In the genomic region with DNA sequence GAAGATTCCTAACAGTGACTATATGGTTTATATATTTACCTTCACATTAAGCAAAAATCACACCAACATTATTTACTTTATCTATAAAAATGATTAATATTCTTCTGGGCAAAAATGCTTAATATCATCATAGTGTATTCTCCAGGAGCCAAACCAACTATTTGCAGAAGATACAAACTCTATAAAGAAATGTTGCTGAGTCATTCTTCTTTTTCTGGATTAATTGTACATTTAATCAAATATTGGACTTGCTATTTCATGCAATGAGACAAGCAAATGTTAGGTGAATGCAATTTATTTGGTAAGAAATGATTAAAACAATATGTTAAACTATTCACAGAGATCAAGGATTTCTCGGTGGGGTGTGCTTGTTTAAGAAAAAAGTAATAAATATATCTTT, we compare ENCODE assay signal across 17 cellular contexts.
A peak's percentile ranks its signal among the peaks of the same experiment; 100 is the strongest.
DNase-seq lines count a peak whose midpoint lies in the region; ATAC-seq, FAIRE-seq and TF ChIP-seq lines count a peak whose summit lies in the region.
"Had no signal": no experiment of that assay in that cellular context is flagged by ENCODE, and none has a peak within 500 bp of the region (broad histone marks: within the 10 kb centered on the region; RNA-seq: fewer than 3 reads in every experiment).

No MANE protein-coding gene starts in this region.

- no peaks in the 10 kb centered on the region for H4K20me1 ChIP-seq in K562 (replicated peaks; ENCODE audit: control insufficient read depth, insufficient read depth, low read length)
- H4K20me1 ChIP-seq: BLaER1 had no signal

- H3K36me3 ChIP-seq in BJ (ENCODE audit: control insufficient read depth, insufficient read depth, low read length): no peaks in the 10 kb centered on the region
- H3K36me3 ChIP-seq in K562 (ENCODE audit: control insufficient read depth, insufficient read depth, low read length): no peaks in the 10 kb centered on the region
- H3K36me3 ChIP-seq: BLaER1 had no signal

- H3K4me1 ChIP-seq in A549 (no peaks in the 10 kb centered on the region), K562 (replicated peaks in 1 of 2; ENCODE audit: control insufficient read depth in 2 of 2, insufficient read depth in 2 of 2, low read length in 2 of 2) (no peaks in the 10 kb centered on the region)

- in situ Hi-C loops in K562 (cut with MboI): no loop called here

- H3K4me3 ChIP-seq in A549 (no peak overlapping the region), BJ (ENCODE audit: low read depth, low read length) (no peak overlapping the region), K562 (no peak overlapping the region)
- H3K4me3 ChIP-seq: BLaER1, GM12878 had no signal

- H3K27ac ChIP-seq in A549: no peak overlapping the region
- no peak overlapping the region for H3K27ac ChIP-seq in K562 (ENCODE audit: extremely low read depth, low read depth, low read length)
- H3K27ac ChIP-seq: BLaER1 had no signal

- TF ChIP-seq POLR2A in A549 (IDR thresholded peaks at IDR 0.05; ENCODE audit: low read length): no peak
- TF ChIP-seq POLR2A in K562 (conservative IDR thresholded peaks at IDR 0.05): no peak

- H3K4me2 ChIP-seq in A549 (no peak overlapping the region), K562 (ENCODE audit: insufficient read depth, low read length) (no peak overlapping the region)

- H3K9me3 ChIP-seq in A549 (no peaks in the 10 kb centered on the region), K562 (replicated peaks; ENCODE audit: control insufficient read depth, insufficient read depth, low read depth, low read length) (no peaks in the 10 kb centered on the region)
- H3K9me3 ChIP-seq: BLaER1 had no signal

- no peaks in the 10 kb centered on the region for H3K9me1 ChIP-seq in K562 (ENCODE audit: control insufficient read depth, insufficient read depth, low read length)

- DNase-seq in A549 (ENCODE audit: low read depth in 1 of 2, low spot score in 1 of 2) (no peak), BJ (ENCODE audit: low read depth) (peak; percentile 19), K562 (ENCODE audit: extremely low read depth in 1 of 4, low spot score in 3 of 4) (no peak), iris pigment epithelial cell (ENCODE audit: low read depth) (peak; percentile 4), sciatic nerve (ENCODE audit: low spot score) (no peak)
- no peak for DNase-seq in stimulated activated CD4-positive, alpha-beta T cell treated with anti-CD3 and anti-CD28 coated beads, Interleukin-4, amount 100 ng/mL, for 1 hour
- DNase-seq: Calu3; CD4-positive, alpha-beta T cell; DMS 273 treated with DMSO at 0.1 percent for 48 hours; GOT3; H9; KBM-7 had no signal

- FAIRE-seq in A549 (lab: Jason Lieb, UNC) (no peak), K562 (lab: Jason Lieb, UNC) (no peak)
- FAIRE-seq: GM12878, GM18507, HTR-8/SVneo had no signal

- POLR2A ChIA-PET in A549 (lab: Yijun Ruan, JAX) (no interaction called here), BJ (lab: Charles Lee) (no interaction called here), K562 (lab: Yijun Ruan, JAX) (no interaction called here)

- intact Hi-C loops in K562 (cut with micrococcal nuclease): no loop called here
- intact Hi-C loops in sciatic nerve (cut with DNase I): no loop called here

- TF ChIP-seq CTCF in A549 (IDR thresholded peaks at IDR 0.05) (no peak), BJ (IDR thresholded peaks at IDR 0.05; ENCODE audit: insufficient read depth, low read depth, low read length) (no peak), K562 (IDR thresholded peaks at IDR 0.05 in 2 of 3, conservative IDR thresholded peaks at IDR 0.05 in 1 of 3; ENCODE audit: insufficient read depth in 2 of 3, low read depth in 1 of 3, low read length in 3 of 3) (no peak)

- TF ChIP-seq EP300 in A549 (IDR thresholded peaks at IDR 0.05) (no peak), K562 (IDR thresholded peaks at IDR 0.05; ENCODE audit: low read length) (no peak)

- no peaks in the 10 kb centered on the region for H3K79me2 ChIP-seq in K562 (ENCODE audit: control insufficient read depth, insufficient read depth, low read length)

- H3K27me3 ChIP-seq in BJ (ENCODE audit: control insufficient read depth, insufficient read depth, low read length) (no peaks in the 10 kb centered on the region), K562 (ENCODE audit: control insufficient read depth in 2 of 2, insufficient read depth in 2 of 2, low read length in 2 of 2) (no peaks in the 10 kb centered on the region)
- H3K27me3 ChIP-seq: BLaER1 had no signal

- no peak overlapping the region for H2AFZ ChIP-seq in K562 (ENCODE audit: low read depth, low read length)

- ATAC-seq in A549: no peak
- no peak for ATAC-seq in K562
- ATAC-seq in HG02973 (IDR thresholded peaks at IDR 0.05; ENCODE audit: unreplicated experiment): no peak
- ATAC-seq in sciatic nerve: no peak
- ATAC-seq: GM12878 had no signal

- CTCF ChIA-PET in A549 (lab: Yijun Ruan, JAX): no interaction called here
- CTCF ChIA-PET in BJ (lab: Yijun Ruan, JAX): no interaction called here
- CTCF ChIA-PET in K562 (lab: Yijun Ruan, JAX; ENCODE audit: low intra/inter-chr PET ratio): no interaction called here

- BruUV-seq in K562 (replicated peaks; lab: Mats Ljungman, UMichigan): no TSS peak

- no peak overlapping the region for H3K9ac ChIP-seq in K562 (ENCODE audit: insufficient read depth in 1 of 2, low read depth in 2 of 2, low read length in 2 of 2)
- H3K9ac ChIP-seq: BLaER1 had no signal

- 34% methylated on average over 1 of the region's 1 CpG for WGBS in A549 (ENCODE audit: missing lambda C conversion rate)
- 33% methylated on average over 1 of the region's 1 CpG for WGBS in K562 (ENCODE audit: insufficient coverage, low coverage, missing lambda C conversion rate)

- TF ChIP-seq RAD21 in A549 (conservative IDR thresholded peaks at IDR 0.05 in 1 of 2, IDR thresholded peaks at IDR 0.05 in 1 of 2) (no peak), K562 (CRISPR knock-in tag; conservative IDR thresholded peaks at IDR 0.05 in 1 of 2, IDR thresholded peaks at IDR 0.05 in 1 of 2) (no peak)

TF ChIP-seq in A549, 52 proteins besides CTCF, POLR2A, EP300 and RAD21:
- TF ChIP-seq MAFK (IDR thresholded peaks at IDR 0.05; ENCODE audit: partially characterized antibody) (peak; percentile 63), NFE2L2 (conservative IDR thresholded peaks at IDR 0.05; ENCODE audit: low read length) (peak; percentile 74)
- TF ChIP-seq, protein P1, sequence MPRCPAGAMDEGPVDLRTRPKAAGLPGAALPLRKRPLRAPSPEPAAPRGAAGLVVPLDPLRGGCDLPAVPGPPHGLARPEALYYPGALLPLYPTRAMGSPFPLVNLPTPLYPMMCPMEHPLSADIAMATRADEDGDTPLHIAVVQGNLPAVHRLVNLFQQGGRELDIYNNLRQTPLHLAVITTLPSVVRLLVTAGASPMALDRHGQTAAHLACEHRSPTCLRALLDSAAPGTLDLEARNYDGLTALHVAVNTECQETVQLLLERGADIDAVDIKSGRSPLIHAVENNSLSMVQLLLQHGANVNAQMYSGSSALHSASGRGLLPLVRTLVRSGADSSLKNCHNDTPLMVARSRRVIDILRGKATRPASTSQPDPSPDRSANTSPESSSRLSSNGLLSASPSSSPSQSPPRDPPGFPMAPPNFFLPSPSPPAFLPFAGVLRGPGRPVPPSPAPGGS (IDR thresholded peaks at IDR 0.05): no peak

TF ChIP-seq in K562, 482 proteins besides CTCF, POLR2A, EP300 and RAD21:
- TF ChIP-seq, protein P2, sequence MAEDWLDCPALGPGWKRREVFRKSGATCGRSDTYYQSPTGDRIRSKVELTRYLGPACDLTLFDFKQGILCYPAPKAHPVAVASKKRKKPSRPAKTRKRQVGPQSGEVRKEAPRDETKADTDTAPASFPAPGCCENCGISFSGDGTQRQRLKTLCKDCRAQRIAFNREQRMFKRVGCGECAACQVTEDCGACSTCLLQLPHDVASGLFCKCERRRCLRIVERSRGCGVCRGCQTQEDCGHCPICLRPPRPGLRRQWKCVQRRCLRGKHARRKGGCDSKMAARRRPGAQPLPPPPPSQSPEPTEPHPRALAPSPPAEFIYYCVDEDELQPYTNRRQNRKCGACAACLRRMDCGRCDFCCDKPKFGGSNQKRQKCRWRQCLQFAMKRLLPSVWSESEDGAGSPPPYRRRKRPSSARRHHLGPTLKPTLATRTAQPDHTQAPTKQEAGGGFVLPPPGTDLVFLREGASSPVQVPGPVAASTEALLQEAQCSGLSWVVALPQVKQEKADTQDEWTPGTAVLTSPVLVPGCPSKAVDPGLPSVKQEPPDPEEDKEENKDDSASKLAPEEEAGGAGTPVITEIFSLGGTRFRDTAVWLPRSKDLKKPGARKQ (CRISPR knock-in tag; IDR thresholded peaks at IDR 0.05): no peak
- TF ChIP-seq, protein P3, sequence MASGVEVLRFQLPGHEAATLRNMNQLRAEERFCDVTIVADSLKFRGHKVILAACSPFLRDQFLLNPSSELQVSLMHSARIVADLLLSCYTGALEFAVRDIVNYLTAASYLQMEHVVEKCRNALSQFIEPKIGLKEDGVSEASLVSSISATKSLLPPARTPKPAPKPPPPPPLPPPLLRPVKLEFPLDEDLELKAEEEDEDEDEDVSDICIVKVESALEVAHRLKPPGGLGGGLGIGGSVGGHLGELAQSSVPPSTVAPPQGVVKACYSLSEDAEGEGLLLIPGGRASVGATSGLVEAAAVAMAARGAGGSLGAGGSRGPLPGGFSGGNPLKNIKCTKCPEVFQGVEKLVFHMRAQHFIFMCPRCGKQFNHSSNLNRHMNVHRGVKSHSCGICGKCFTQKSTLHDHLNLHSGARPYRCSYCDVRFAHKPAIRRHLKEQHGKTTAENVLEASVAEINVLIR (CRISPR knock-in tag; IDR thresholded peaks at IDR 0.05): no peak
- TF ChIP-seq DIDO1 (tag; IDR thresholded peaks at IDR 0.05; ENCODE audit: low read depth) (no peak), NFE2L1 (tag; IDR thresholded peaks at IDR 0.05; ENCODE audit: borderline replicate concordance, low read depth) (peak; percentile 9; the same call in 1 of the 2 replicates), MAFG (tag; conservative IDR thresholded peaks at IDR 0.05) (0 out of 2 replicates have a peak, but pooled peaks have one; percentile 25), MYBL2 (IDR thresholded peaks at IDR 0.05; ENCODE audit: low read depth) (no peak), MYBL2 (CRISPR knock-in tag; IDR thresholded peaks at IDR 0.05; ENCODE audit: borderline replicate concordance) (no peak), HNRNPK (IDR thresholded peaks at IDR 0.05; ENCODE audit: low read depth, low read length, poor library complexity, severe bottlenecking) (no peak)
- TF ChIP-seq, protein P4, sequence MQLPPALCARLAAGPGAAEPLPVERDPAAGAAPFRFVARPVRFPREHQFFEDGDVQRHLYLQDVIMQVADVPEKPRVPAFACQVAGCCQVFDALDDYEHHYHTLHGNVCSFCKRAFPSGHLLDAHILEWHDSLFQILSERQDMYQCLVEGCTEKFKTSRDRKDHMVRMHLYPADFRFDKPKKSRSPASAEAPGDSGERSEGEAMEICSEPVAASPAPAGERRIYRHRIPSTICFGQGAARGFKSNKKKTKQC (CRISPR knock-in tag; IDR thresholded peaks at IDR 0.05): no peak

Comparison
In these comparisons a context has a peak if more than half of its experiments do, and no peak if none do; other contexts are left out.
1. DNase-seq: peak in BJ (single experiment) and iris pigment epithelial cell (single experiment); none in A549 (0 of 2), K562 (0 of 4), stimulated activated CD4-positive, alpha-beta T cell treated with anti-CD3 and anti-CD28 coated beads, Interleukin-4, amount 100 ng/mL, for 1 hour (single experiment) and sciatic nerve (single experiment).